9 cellular contexts compared by ENCODE assay signal in genomic region chr10:77513783-77514331, GRCh38.
DNase-seq lines count a peak whose midpoint lies in the region; ATAC-seq, FAIRE-seq and TF ChIP-seq lines count a peak whose summit lies in the region.
"Had no signal": no experiment of that assay in that cellular context is flagged by ENCODE, and none has a peak within 500 bp of the region (broad histone marks: within the 10 kb centered on the region; RNA-seq: fewer than 3 reads in every experiment).

No MANE protein-coding gene starts in this region.

- TF ChIP-seq POLR2A in GM12892 (IDR thresholded peaks at IDR 0.05; ENCODE audit: low read depth, low read length), result no peak

- peaks cover 88% of the 10 kb centered on the region for H3K4me1 ChIP-seq in Panc1 (ENCODE audit: control insufficient read depth, insufficient read depth, low read length)

- peak overlapping the region; percentile 84 for H3K27ac ChIP-seq in Panc1 (ENCODE audit: low read length)
- H3K27ac ChIP-seq: skin epidermis had no signal

- in situ Hi-C loops in Panc1 (cut with HindIII; ENCODE audit: low pct_unique_long_range_greater_than_20kb, low sequenced_read_pairs), result no loop called here

- ATAC-seq in Panc1 (peak; percentile 91), GM19324 (IDR thresholded peaks at IDR 0.05; ENCODE audit: low FRiP score, unreplicated experiment) (no peak)

- TF ChIP-seq CTCF in Panc1 (IDR thresholded peaks at IDR 0.05) (no peak), fibroblast of pulmonary artery (IDR thresholded peaks at IDR 0.05; ENCODE audit: low read length, missing control alignments) (no peak)

- peak; percentile 60 for FAIRE-seq in GM12892 (lab: Jason Lieb, UNC)

- CTCF ChIA-PET in Panc1 (lab: Charles Lee), result no interaction called here

- no peaks in the 10 kb centered on the region for H3K9me3 ChIP-seq in Panc1 (ENCODE audit: control insufficient read depth, insufficient read depth, low read depth, low read length)

- intact Hi-C loops in Panc1 (cut with micrococcal nuclease; ENCODE audit: unreplicated experiment), result loop anchor here (5.0 kb wide), 1 partner anchor 122 kb away; no protein-coding TSS in a partner anchor

- no peaks in the 10 kb centered on the region for H3K36me3 ChIP-seq in Panc1 (ENCODE audit: control insufficient read depth, insufficient read depth, low read length)

- no TSS peak for BruUV-seq in Panc1 (replicated peaks; lab: Mats Ljungman, UMichigan)

- DNase-seq in GM12892 (ENCODE audit: insufficient read length) (no peak), Panc1 (ENCODE audit: low read depth, low spot score) (peak; percentile 85), fibroblast of pulmonary artery (ENCODE audit: low read depth) (peak; percentile 70), putamen (ENCODE audit: low spot score) (peak; percentile 39), dermis blood vessel endothelial cell (no peak), NCI-H774 (lab: John Stamatoyannopoulos, UW) (no peak)
- no peak for DNase-seq in stimulated activated CD4-positive, alpha-beta T cell treated with anti-CD3 and anti-CD28 coated beads, Interleukin-12 subunit alpha, Interleukin-12 subunit beta, amount 100 ng/mL, for 4 hours

- H3K27me3 ChIP-seq in Panc1 (ENCODE audit: control insufficient read depth, insufficient read depth, low read length), result no peaks in the 10 kb centered on the region

- H3K4me3 ChIP-seq in Panc1 (ENCODE audit: low read depth in 2 of 2, low read length in 2 of 2), result peak overlapping the region in 1 of 2 experiments; percentile 26; a peak in 2 of 4 replicates
- H3K4me3 ChIP-seq in fibroblast of pulmonary artery (replicated peaks; ENCODE audit: low read depth, low read length), result no peak overlapping the region
- H3K4me3 ChIP-seq: skin epidermis had no signal

- POLR2A ChIA-PET in Panc1 (lab: Charles Lee), result interaction anchor here (0.8 to 0.9 kb wide), 2 partner anchors 17 to 120 kb away, joined by 3 read pairs; no protein-coding TSS in a partner anchor

Comparison
In these comparisons a context has a peak if more than half of its experiments do, and no peak if none do; other contexts are left out.
1. DNase-seq: peak in Panc1 (single experiment), fibroblast of pulmonary artery (single experiment) and putamen (single experiment); none in GM12892 (single experiment), dermis blood vessel endothelial cell (single experiment), NCI-H774 (single experiment) and stimulated activated CD4-positive, alpha-beta T cell treated with anti-CD3 and anti-CD28 coated beads, Interleukin-12 subunit alpha, Interleukin-12 subunit beta, amount 100 ng/mL, for 4 hours (single experiment).